In genomic region chr6:16182428-16182827, GRCh38 we compare ENCODE assay signal across 16 cellular contexts. TPM values are rescaled to one million over a fixed set of nuclear protein-coding genes. Genes with fewer than 3 reads are reported as not detected.
DNase-seq lines count a peak whose midpoint lies in the region; ATAC-seq, FAIRE-seq and TF ChIP-seq lines count a peak whose summit lies in the region.
"Had no signal": no experiment of that assay in that cellular context is flagged by ENCODE, and none has a peak within 500 bp of the region (broad histone marks: within the 10 kb centered on the region; RNA-seq: fewer than 3 reads in every experiment).

No MANE protein-coding gene starts in this region.

- no peak; the same call in 2 of the 3 replicates for ATAC-seq in K562
- no peak for ATAC-seq in activated T-helper 17 cell treated with anti-CD3 and anti-CD28 coated beads, Interleukin-2, amount 50 U/mL, for 72 hours (replicated peaks)
- no peak for ATAC-seq in activated T-cell treated with anti-CD3 and anti-CD28 coated beads, Interleukin-2, amount 50 U/mL, for 4 hours
- ATAC-seq: Right ventricle myocardium inferior had no signal

- TF ChIP-seq CTCF in K562 (IDR thresholded peaks at IDR 0.05 in 2 of 3, conservative IDR thresholded peaks at IDR 0.05 in 1 of 3; ENCODE audit: insufficient read depth in 2 of 3, low read depth in 1 of 3, low read length in 3 of 3) (no peak), nephron (IDR thresholded peaks at IDR 0.05; ENCODE audit: unreplicated experiment in 3 of 3) (no peak), vagina (IDR thresholded peaks at IDR 0.05) (no peak)

- H3K9ac ChIP-seq in K562 (ENCODE audit: insufficient read depth in 1 of 2, low read depth in 2 of 2, low read length in 2 of 2): no peak overlapping the region
- H3K9ac ChIP-seq: BLaER1 had no signal

- peaks cover 7% of the 10 kb centered on the region for H3K9me3 ChIP-seq in K562 (replicated peaks; ENCODE audit: control insufficient read depth, insufficient read depth, low read depth, low read length)
- no peaks in the 10 kb centered on the region for H3K9me3 ChIP-seq in vagina
- H3K9me3 ChIP-seq: SJCRH30 had no signal

- no peak overlapping the region for H3K4me2 ChIP-seq in K562 (ENCODE audit: insufficient read depth, low read length)
- H3K4me2 ChIP-seq: BLaER1, PC-9 had no signal

- no peak overlapping the region for H3K4me3 Mint-ChIP-seq in nephron
- no peak overlapping the region for H3K4me3 Mint-ChIP-seq in activated T-helper 17 cell treated with anti-CD3 and anti-CD28 coated beads, Interleukin-2, amount 50 U/mL, for 72 hours
- no peak overlapping the region for H3K4me3 Mint-ChIP-seq in activated T-cell treated with anti-CD3 and anti-CD28 coated beads, Interleukin-2, amount 50 U/mL, for 4 hours
- H3K4me3 Mint-ChIP-seq: CD4-positive, alpha-beta T cell had no signal

- intact Hi-C loops in K562 (cut with micrococcal nuclease) (no loop called here), vagina (cut with DNase I) (loop anchor here (10.0 kb wide), 1 partner anchor 48 kb away; no protein-coding TSS in a partner anchor)

- H3K27ac ChIP-seq in K562 (ENCODE audit: extremely low read depth, low read depth, low read length): no peak overlapping the region
- H3K27ac ChIP-seq in vagina: peak overlapping the region; percentile 50
- H3K27ac ChIP-seq: 22Rv1, BLaER1, PC-9, SJCRH30 had no signal

- H3K4me1 ChIP-seq in K562 (replicated peaks in 1 of 2; ENCODE audit: control insufficient read depth in 2 of 2, insufficient read depth in 2 of 2, low read length in 2 of 2) (peaks cover 0 to 8% of the 10 kb centered on the region in 2 experiments; a peak in 2 of 5 replicates), vagina (peaks cover 13% of the 10 kb centered on the region)
- H3K4me1 ChIP-seq: SJCRH30 had no signal

- H3K27me3 ChIP-seq in K562 (ENCODE audit: control insufficient read depth in 2 of 2, insufficient read depth in 2 of 2, low read length in 2 of 2) (no peaks in the 10 kb centered on the region), vagina (no peaks in the 10 kb centered on the region)
- H3K27me3 ChIP-seq: BLaER1, SJCRH30 had no signal

- in situ Hi-C loops in K562 (cut with MboI): loop anchor here (10.0 kb wide), 1 partner anchor 488 kb away; no protein-coding TSS in a partner anchor

- no peak for TF ChIP-seq EP300 in K562 (IDR thresholded peaks at IDR 0.05; ENCODE audit: low read length)

- peak overlapping the region; percentile 84 for H2AFZ ChIP-seq in K562 (ENCODE audit: low read depth, low read length)
- H2AFZ ChIP-seq: PC-9 had no signal

- TF ChIP-seq POLR2A in K562 (conservative IDR thresholded peaks at IDR 0.05) (no peak), vagina (IDR thresholded peaks at IDR 0.05) (no peak)

- peaks cover 16% of the 10 kb centered on the region for H3K27me3 Mint-ChIP-seq in nephron (ENCODE audit: low read depth)
- H3K27me3 Mint-ChIP-seq in activated T-helper 17 cell treated with anti-CD3 and anti-CD28 coated beads, Interleukin-2, amount 50 U/mL, for 72 hours: no peaks in the 10 kb centered on the region
- peaks cover 2% of the 10 kb centered on the region for H3K27me3 Mint-ChIP-seq in activated T-cell treated with anti-CD3 and anti-CD28 coated beads, Interleukin-2, amount 50 U/mL, for 4 hours (ENCODE audit: low read depth)
- H3K27me3 Mint-ChIP-seq: CD4-positive, alpha-beta T cell had no signal

- H3K9me3 Mint-ChIP-seq in nephron: no peaks in the 10 kb centered on the region
- no peaks in the 10 kb centered on the region for H3K9me3 Mint-ChIP-seq in activated T-helper 17 cell treated with anti-CD3 and anti-CD28 coated beads, Interleukin-2, amount 50 U/mL, for 72 hours
- H3K9me3 Mint-ChIP-seq in activated T-cell treated with anti-CD3 and anti-CD28 coated beads, Interleukin-2, amount 50 U/mL, for 4 hours: peaks cover 13% of the 10 kb centered on the region

- TF ChIP-seq RAD21 in K562 (CRISPR knock-in tag; conservative IDR thresholded peaks at IDR 0.05 in 1 of 2, IDR thresholded peaks at IDR 0.05 in 1 of 2): no peak

- H3K9me1 ChIP-seq in K562 (ENCODE audit: control insufficient read depth, insufficient read depth, low read length): no peaks in the 10 kb centered on the region

- H3K27ac Mint-ChIP-seq in nephron: peak overlapping the region in 2 of 3 experiments; percentile 62 to 97
- no peak overlapping the region for H3K27ac Mint-ChIP-seq in activated T-helper 17 cell treated with anti-CD3 and anti-CD28 coated beads, Interleukin-2, amount 50 U/mL, for 72 hours

- no TSS peak for BruUV-seq in K562 (replicated peaks; lab: Mats Ljungman, UMichigan)

- DNase-seq in NCI-H2171 treated with DMSO at 0.1 percent for 48 hours (lab: John Stamatoyannopoulos, UW): peak; percentile 2
- no peak for DNase-seq in NCI-H2171 (lab: John Stamatoyannopoulos, UW)
- no peak for DNase-seq in K562 (ENCODE audit: extremely low read depth in 1 of 4, low spot score in 3 of 4)
- DNase-seq in vagina (ENCODE audit: extremely low spot score in 2 of 2): no peak
- DNase-seq in frontal cortex (ENCODE audit: low spot score in 2 of 2): no peak
- DNase-seq in activated T-cell treated with anti-CD3 and anti-CD28 coated beads, Interleukin-2, amount 50 U/mL, for 4 hours: no peak
- DNase-seq: CD4-positive, alpha-beta T cell; NCI-H187; NK-92 treated with Interleukin-12 subunit alpha and Interleukin-12 subunit beta, amount 100 ng/mL, for 24 hours; PC-9 had no signal

- no peak overlapping the region for H3K4me3 ChIP-seq in K562
- no peak overlapping the region for H3K4me3 ChIP-seq in vagina
- H3K4me3 ChIP-seq: BLaER1, PC-9, SJCRH30 had no signal

- no peaks in the 10 kb centered on the region for H3K36me3 Mint-ChIP-seq in nephron (ENCODE audit: low read depth)
- no peaks in the 10 kb centered on the region for H3K36me3 Mint-ChIP-seq in activated T-helper 17 cell treated with anti-CD3 and anti-CD28 coated beads, Interleukin-2, amount 50 U/mL, for 72 hours (ENCODE audit: low read depth)
- peaks cover 1% of the 10 kb centered on the region for H3K36me3 Mint-ChIP-seq in activated T-cell treated with anti-CD3 and anti-CD28 coated beads, Interleukin-2, amount 50 U/mL, for 4 hours (ENCODE audit: insufficient read depth)

- peaks cover 27% of the 10 kb centered on the region for H3K4me1 Mint-ChIP-seq in nephron
- H3K4me1 Mint-ChIP-seq in activated T-helper 17 cell treated with anti-CD3 and anti-CD28 coated beads, Interleukin-2, amount 50 U/mL, for 72 hours: peaks cover 16% of the 10 kb centered on the region
- peaks cover 24% of the 10 kb centered on the region for H3K4me1 Mint-ChIP-seq in activated T-cell treated with anti-CD3 and anti-CD28 coated beads, Interleukin-2, amount 50 U/mL, for 4 hours (ENCODE audit: low read depth)

- H3K36me3 ChIP-seq in K562 (ENCODE audit: control insufficient read depth, insufficient read depth, low read length) (no peaks in the 10 kb centered on the region), vagina (no peaks in the 10 kb centered on the region)
- H3K36me3 ChIP-seq: BLaER1, SJCRH30 had no signal

- no peaks in the 10 kb centered on the region for H3K79me2 ChIP-seq in K562 (ENCODE audit: control insufficient read depth, insufficient read depth, low read length)

- WGBS in K562 (ENCODE audit: insufficient coverage, low coverage, missing lambda C conversion rate): 46% methylated on average over 4 of the region's 5 CpGs

- CTCF ChIA-PET in K562 (lab: Yijun Ruan, JAX; ENCODE audit: low intra/inter-chr PET ratio): interaction anchor here (0.6 to 4.1 kb wide), 4 partner anchors 12 to 491 kb away, joined by 3 to 33 read pairs (median 6); partner anchors contain the start of gene MYLIP

- no peak for FAIRE-seq in K562 (lab: Jason Lieb, UNC)
- FAIRE-seq in frontal cortex (lab: Jason Lieb, UNC): no peak

- POLR2A ChIA-PET in K562 (lab: Yijun Ruan, JAX): interaction anchor here (0.6 to 1.4 kb wide), 9 partner anchors 10 to 85 kb away, joined by 3 to 10 read pairs (median 3); no protein-coding TSS in a partner anchor

- no peaks in the 10 kb centered on the region for H4K20me1 ChIP-seq in K562 (replicated peaks; ENCODE audit: control insufficient read depth, insufficient read depth, low read length)
- H4K20me1 ChIP-seq: BLaER1 had no signal

RNA-seq across cellular contexts. Expression of gene MYLIP, which starts 53.5 kb away (rescaled TPM):
- total RNA-seq in K562 (2011; cell fraction: chromatin; rRNA removed; ENCODE audit: low replicate concordance): 54.7 and 71.0 TPM in 2 replicates
- 35.4 TPM in 2 replicates for total RNA-seq in K562 (2011; cell fraction: nucleolus; rRNA removed)
- 46.5 and 66.0 TPM in 2 replicates for total RNA-seq in K562 (2011; cell fraction: nucleoplasm; rRNA removed)
- total RNA-seq in K562 (2014; rRNA removed) (31.1 and 31.5 TPM in 2 replicates), K562 (2014; rRNA removed; fragmentation: Illumina TruSeq; extraction: Trizol) (27.2 and 29.2 TPM in 2 replicates), K562 (2015; rRNA removed; fragmentation: Illumina TruSeq; extraction: Trizol) (37.8 and 43.5 TPM in 2 replicates), K562 (2021) (32.5 and 34.4 TPM in 2 replicates), vagina (30.7 TPM), frontal cortex (45.7 TPM)
- polyA plus RNA-seq in K562 (2011; rRNA removed) (41.9 and 46.1 TPM in 2 replicates), K562 (2014; fragmentation: Illumina TruSeq; extraction: Trizol) (27.1 and 29.8 TPM in 2 replicates), K562 (2014; fragmentation: Nextera tagmentation; extraction: Ambion mirVana) (10 to 100 TPM; 10.8 to 12.9 TPM), K562 (2014; rRNA removed) (33.4 and 37.1 TPM in 2 replicates)
- 21.3 and 30.8 TPM in 2 replicates for polyA plus RNA-seq in K562 (2011; cell fraction: cytosol; rRNA removed)
- 66.4 and 72.9 TPM in 2 replicates for polyA plus RNA-seq in K562 (2011; cell fraction: nucleus; rRNA removed)
- polyA plus RNA-seq in K562 (2012): 31.8 and 37.9 TPM in 2 replicates
- polyA minus RNA-seq in K562 (2011; rRNA and poly(A)+ RNA removed): 49.0 and 49.4 TPM in 2 replicates
- 22.9 and 24.3 TPM in 2 replicates for polyA minus RNA-seq in K562 (2011; cell fraction: cytosol; rRNA and poly(A)+ RNA removed)
- 36.1 and 55.1 TPM in 2 replicates for polyA minus RNA-seq in K562 (2011; cell fraction: nucleus; rRNA and poly(A)+ RNA removed)
- 1 to 10 TPM; 5.4 to 6.0 TPM for total RNA-seq in activated T-helper 17 cell treated with anti-CD3 and anti-CD28 coated beads, Interleukin-2, amount 50 U/mL, for 72 hours
- 10 to 100 TPM; 12.7 to 16.6 (median 13.9) TPM for total RNA-seq in activated T-cell treated with anti-CD3 and anti-CD28 coated beads, Interleukin-2, amount 50 U/mL, for 4 hours

RNA-seq across cellular contexts. Expression of gene GMPR, which starts 56.0 kb away (rescaled TPM):
- total RNA-seq in K562 (2011; cell fraction: chromatin; rRNA removed; ENCODE audit: low replicate concordance): 58.9 and 89.1 TPM in 2 replicates
- total RNA-seq in K562 (2011; cell fraction: nucleolus; rRNA removed): 52.6 and 53.0 TPM in 2 replicates
- 58.1 and 58.7 TPM in 2 replicates for total RNA-seq in K562 (2011; cell fraction: nucleoplasm; rRNA removed)
- total RNA-seq in K562 (2014; rRNA removed): 42.5 and 46.2 TPM in 2 replicates
- 34.1 and 34.6 TPM in 2 replicates for total RNA-seq in K562 (2014; rRNA removed; fragmentation: Illumina TruSeq; extraction: Trizol)
- total RNA-seq in K562 (2015; rRNA removed; fragmentation: Illumina TruSeq; extraction: Trizol): 52.9 and 53.5 TPM in 2 replicates
- total RNA-seq in K562 (2021): 64.1 and 73.7 TPM in 2 replicates
- polyA plus RNA-seq in K562 (2011; rRNA removed): 66.7 and 72.1 TPM in 2 replicates
- polyA plus RNA-seq in K562 (2011; cell fraction: cytosol; rRNA removed): 97.7 and 111 TPM in 2 replicates
- 50.2 and 57.5 TPM in 2 replicates for polyA plus RNA-seq in K562 (2011; cell fraction: nucleus; rRNA removed)
- polyA plus RNA-seq in K562 (2012): 80.2 and 117 TPM in 2 replicates
- 83.7 and 85.6 TPM in 2 replicates for polyA plus RNA-seq in K562 (2014; fragmentation: Illumina TruSeq; extraction: Trizol)
- polyA plus RNA-seq in K562 (2014; fragmentation: Nextera tagmentation; extraction: Ambion mirVana): 10 to 100 TPM; 42.0 to 47.8 TPM
- polyA plus RNA-seq in K562 (2014; rRNA removed): 45.6 and 49.8 TPM in 2 replicates
- polyA minus RNA-seq in K562 (2011; rRNA and poly(A)+ RNA removed): 82.0 and 85.1 TPM in 2 replicates
- polyA minus RNA-seq in K562 (2011; cell fraction: cytosol; rRNA and poly(A)+ RNA removed): 38.0 and 45.0 TPM in 2 replicates
- 26.5 and 45.9 TPM in 2 replicates for polyA minus RNA-seq in K562 (2011; cell fraction: nucleus; rRNA and poly(A)+ RNA removed)
- total RNA-seq in vagina: 2.0 TPM
- 2.4 TPM for total RNA-seq in frontal cortex
- under 1 TPM in 1 of 2 donors, not detected in 1; 0.30 TPM for total RNA-seq in activated T-helper 17 cell treated with anti-CD3 and anti-CD28 coated beads, Interleukin-2, amount 50 U/mL, for 72 hours
- 1 to 10 TPM in 1 of 3 donors, under 1 TPM in 2; 0.38 to 1.2 (median 0.58) TPM for total RNA-seq in activated T-cell treated with anti-CD3 and anti-CD28 coated beads, Interleukin-2, amount 50 U/mL, for 4 hours

Comparison
In these comparisons a context has a peak if more than half of its experiments do, and no peak if none do; other contexts are left out.
1. RNA of gene GMPR, which starts 56.0 kb away (total RNA-seq): 34.1 to 89.1 TPM in K562; 2.4 TPM in frontal cortex (single experiment), 2.0 TPM in vagina (single experiment), 0.38 to 1.2 TPM in activated T-cell treated with anti-CD3 and anti-CD28 coated beads, Interleukin-2, amount 50 U/mL, for 4 hours and 0.30 TPM in activated T-helper 17 cell treated with anti-CD3 and anti-CD28 coated beads, Interleukin-2, amount 50 U/mL, for 72 hours; every median in the first group is over 10 times any median in the second.